Comparison of ENCODE assay signal across 16 cellular contexts in the genomic region with DNA sequence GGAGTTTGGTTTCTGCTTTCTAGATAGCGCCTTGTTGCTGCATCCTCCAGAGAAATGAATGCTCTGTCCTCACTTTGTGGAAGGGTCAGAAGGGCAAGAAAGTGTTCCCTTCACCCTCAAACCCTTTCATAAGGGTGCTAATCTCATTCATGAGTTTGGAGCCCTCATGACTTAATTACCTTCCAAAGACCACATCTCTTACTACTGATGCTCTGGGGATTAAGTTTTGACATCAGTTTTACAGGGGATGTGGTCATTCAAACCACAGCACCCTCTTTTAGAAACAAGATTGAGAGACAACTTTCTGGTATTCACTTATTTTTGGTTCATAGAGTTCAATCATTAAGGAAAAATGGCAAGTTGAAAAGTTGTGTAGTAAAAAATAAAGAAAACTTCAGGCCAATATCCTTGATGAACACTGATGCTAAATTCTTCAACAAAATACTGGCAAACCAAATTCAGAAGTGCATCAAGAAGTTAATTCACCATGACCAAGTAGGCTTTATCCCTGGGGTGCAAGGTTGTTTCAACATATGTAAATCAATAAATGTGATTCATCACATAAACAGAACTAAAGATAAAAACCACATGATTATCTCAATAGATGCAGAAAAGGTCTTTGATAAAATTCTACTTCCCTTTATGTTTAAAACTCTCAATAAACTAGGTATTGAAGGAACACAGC.
DNase-seq lines count a peak whose midpoint lies in the region; ATAC-seq and TF ChIP-seq lines count a peak whose summit lies in the region.
"Had no signal": no experiment of that assay in that cellular context is flagged by ENCODE, and none has a peak within 500 bp of the region (broad histone marks: within the 10 kb centered on the region; RNA-seq: fewer than 3 reads in every experiment).

No MANE protein-coding gene starts in this region.

- no peaks in the 10 kb centered on the region for H3K27me3 ChIP-seq in GM06990 (replicated peaks; ENCODE audit: control insufficient read depth, insufficient read depth, low read length)
- H3K27me3 ChIP-seq: vagina had no signal

- TF ChIP-seq CTCF in GM06990 (IDR thresholded peaks at IDR 0.05; ENCODE audit: insufficient read depth, low read length, poor library complexity, severe bottlenecking) (no peak), GM20000 (IDR thresholded peaks at IDR 0.05; ENCODE audit: extremely low read depth, missing control alignments) (no peak)

- DNase-seq in GM06990 (ENCODE audit: extremely low read depth, insufficient read length), result peak; percentile 24
- DNase-seq in NCI-H128 (lab: John Stamatoyannopoulos, UW; ENCODE audit: unreplicated experiment), result no peak
- DNase-seq in GM20000 (ENCODE audit: low spot score), result no peak
- no peak for DNase-seq in hypothalamus (lab: John Stamatoyannopoulos, UW)
- no peak for DNase-seq in activated naive CD4-positive, alpha-beta T cell treated with Interleukin-2 at 50 U/mL for 16 hours
- DNase-seq: activated T-cell treated with anti-CD3 and anti-CD28 coated beads, Interleukin-2, amount 50 U/mL, for 1 hour; amygdala; DMS53; NCI-H146; posterior cingulate gyrus had no signal

- H3K36me3 ChIP-seq in GM06990 (ENCODE audit: control insufficient read depth, insufficient read depth, low read length), result no peaks in the 10 kb centered on the region
- H3K36me3 ChIP-seq: HAP-1, vagina had no signal

- no peak overlapping the region for H3K4me3 ChIP-seq in GM06990 (replicated peaks; ENCODE audit: low read depth, low read length)
- H3K4me3 ChIP-seq: HAP-1, SK-N-MC, vagina had no signal

- ATAC-seq in GM19395 (IDR thresholded peaks at IDR 0.05; ENCODE audit: unreplicated experiment) (peak; percentile 61), HG02938 (IDR thresholded peaks at IDR 0.05; ENCODE audit: unreplicated experiment) (peak; percentile 72), HG03565 (IDR thresholded peaks at IDR 0.05; ENCODE audit: unreplicated experiment) (peak; percentile 63)
